6 cellular contexts compared by ENCODE assay signal in the genomic region with DNA sequence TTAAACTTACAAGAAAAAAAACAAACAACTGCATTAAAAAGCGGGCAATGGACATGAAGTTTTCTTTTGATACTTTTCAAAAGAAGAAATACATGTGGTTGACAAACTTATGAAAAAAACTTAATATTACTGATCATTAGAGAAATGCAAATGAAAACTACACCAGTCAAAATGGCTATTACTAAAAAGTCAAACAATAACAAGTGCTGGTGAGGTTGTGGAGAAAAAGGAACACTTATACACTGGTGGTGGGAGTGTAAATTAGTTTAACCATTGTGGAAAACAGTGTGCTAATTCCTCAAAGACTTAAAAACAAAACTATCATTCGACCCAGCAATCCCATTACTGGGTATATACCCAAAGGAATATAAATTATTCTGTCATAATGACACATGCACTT.
"Had no signal": no experiment of that assay in that cellular context is flagged by ENCODE, and none has a peak within 500 bp of the region (broad histone marks: within the 10 kb centered on the region; RNA-seq: fewer than 3 reads in every experiment).

No MANE protein-coding gene starts in this region.

- H3K4me2 ChIP-seq: KMS-11 had no signal

- FAIRE-seq: HepG2, HTR-8/SVneo had no signal

- H3K9ac ChIP-seq: KMS-11 had no signal

- ATAC-seq: HepG2 had no signal

- H3K27ac ChIP-seq: HL-60, KMS-11 had no signal

- DNase-seq: IMR-90, KG1 had no signal
